In genomic region chr11:45266693-45267451, GRCh38 we compare ENCODE assay signal across 12 cellular contexts. TPM values are rescaled to one million over a fixed set of nuclear protein-coding genes. Genes with fewer than 3 reads are reported as not detected.
A peak's percentile ranks its signal among the peaks of the same experiment; 100 is the strongest.
DNase-seq lines count a peak whose midpoint lies in the region; ATAC-seq and TF ChIP-seq lines count a peak whose summit lies in the region.
"Had no signal": no experiment of that assay in that cellular context is flagged by ENCODE, and none has a peak within 500 bp of the region (broad histone marks: within the 10 kb centered on the region; RNA-seq: fewer than 3 reads in every experiment).

No MANE protein-coding gene starts in this region.

- intact Hi-C loops in left colon (cut with DNase I, micrococcal nuclease) (no loop called here), dorsolateral prefrontal cortex (cut with DNase I) (no loop called here)

- POLR2A ChIA-PET in WTC11 (lab: Charles Lee): no interaction called here

- DNase-seq in AG10803 (ENCODE audit: low read depth) (no peak), GM12865 (ENCODE audit: low read depth) (peak; percentile 20), WTC11 (ENCODE audit: low spot score) (peak; percentile 86), left colon (peak; percentile 75 to 88), dorsolateral prefrontal cortex (no peak), COLO829 (ENCODE audit: low spot score) (no peak)
- DNase-seq: left ventricle myocardium superior, NCI-H187 treated with DMSO at 0.1 percent for 48 hours, T-helper 9 cell had no signal

- H3K27ac ChIP-seq in dorsolateral prefrontal cortex: peak overlapping the region in 1 of 59 donors; percentile 10

- H3K36me3 Mint-ChIP-seq in WTC11: no peaks in the 10 kb centered on the region

- H3K4me3 ChIP-seq in AG10803 (ENCODE audit: low read length) (no peak overlapping the region), GM12865 (ENCODE audit: low read depth, low read length) (no peak overlapping the region), dorsolateral prefrontal cortex (no peak overlapping the region)

- peak; percentile 92 for ATAC-seq in WTC11
- ATAC-seq in left colon: peak; percentile 91
- no peak for ATAC-seq in HG03432 (IDR thresholded peaks at IDR 0.05; ENCODE audit: unreplicated experiment)
- ATAC-seq in GM18861 (IDR thresholded peaks at IDR 0.05; ENCODE audit: unreplicated experiment): no peak
- ATAC-seq: left ventricle myocardium superior had no signal

- peaks cover 4% of the 10 kb centered on the region; the same call in 1 of the 2 replicates for H3K9me3 Mint-ChIP-seq in WTC11
- H3K9me3 Mint-ChIP-seq: central memory CD8-positive, alpha-beta T cell had no signal

- CTCF ChIA-PET in WTC11 (lab: Charles Lee): interaction anchor here (0.9 to 4.5 kb wide), 9 partner anchors 14 to 156 kb away, joined by 3 to 28 read pairs (median 4); partner anchors contain the start of gene SYT13

- H3K27me3 Mint-ChIP-seq in WTC11 (ENCODE audit: low read depth): peaks cover 19% of the 10 kb centered on the region

- no peaks in the 10 kb centered on the region for H3K4me1 Mint-ChIP-seq in WTC11
- H3K4me1 Mint-ChIP-seq: central memory CD8-positive, alpha-beta T cell had no signal

- no peak overlapping the region for H3K4me3 Mint-ChIP-seq in WTC11
- H3K4me3 Mint-ChIP-seq: central memory CD8-positive, alpha-beta T cell had no signal

- TF ChIP-seq CTCF in AG10803 (conservative IDR thresholded peaks at IDR 0.05; ENCODE audit: low read length): peak; percentile 13; the same call in 1 of the 2 replicates
- peak; percentile 51 for TF ChIP-seq CTCF in GM12865 (IDR thresholded peaks at IDR 0.05; ENCODE audit: insufficient read depth, low read depth, low read length, missing control alignments)
- peak; percentile 87 for TF ChIP-seq CTCF in WTC11 (IDR thresholded peaks at IDR 0.05)
- peak in 15 of 56 donors; percentile 7 to 35 (median 23) for TF ChIP-seq CTCF in dorsolateral prefrontal cortex (IDR thresholded peaks at IDR 0.05 in 54 of 56, conservative IDR thresholded peaks at IDR 0.05 in 2 of 56; ENCODE audit: low read depth in 1 of 56, partially characterized antibody in 56 of 56)

- H3K27me3 ChIP-seq in dorsolateral prefrontal cortex: peaks cover 0 to 30% (median 0%) of the 10 kb centered on the region in 45 donors

- H3K27ac Mint-ChIP-seq in WTC11: no peak overlapping the region

TF ChIP-seq in WTC11, 78 proteins besides CTCF, POLR2A, EP300 and RAD21:
- TF ChIP-seq ZNF138 (CRISPR knock-in tag; conservative IDR thresholded peaks at IDR 0.05): no peak
- peak; percentile 83 for TF ChIP-seq MAX (CRISPR knock-in tag; IDR thresholded peaks at IDR 0.05)
- 0 out of 2 replicates have a peak, but pooled peaks have one; percentile 57 for TF ChIP-seq ZNF532 (CRISPR knock-in tag; IDR thresholded peaks at IDR 0.05; ENCODE audit: borderline replicate concordance)
- TF ChIP-seq NFE2L1 (CRISPR knock-in tag; IDR thresholded peaks at IDR 0.05): peak; percentile 68; the same call in 1 of the 2 replicates
- TF ChIP-seq ETV6 (CRISPR knock-in tag; IDR thresholded peaks at IDR 0.05): no peak

RNA-seq across cellular contexts. Expression of gene SYT13, which starts 19.3 kb away (rescaled TPM):
- 10.8 to 15.1 TPM (median 12.0 TPM) in 3 replicates for total RNA-seq in WTC11 (2021)
- total RNA-seq in left colon: 10 to 100 TPM; 22.4 to 23.0 TPM
- total RNA-seq in dorsolateral prefrontal cortex: 100 to 1,000 TPM in 80 of 120 experiments, 10 to 100 TPM in 40; 30.8 to 204 (median 115) TPM

Comparison
In these comparisons a context has a peak if more than half of its experiments do, and no peak if none do; other contexts are left out.
1. DNase-seq: peak in GM12865 (single experiment), WTC11 (single experiment) and left colon (2 of 2); none in AG10803 (single experiment), dorsolateral prefrontal cortex (0 of 10) and COLO829 (single experiment).
2. ATAC-seq: peak in WTC11 (single experiment) and left colon (single experiment); none in HG03432 (single experiment) and GM18861 (single experiment).